In genomic region chr12:75364918-75365317, GRCh38 we compare ENCODE assay signal across 17 cellular contexts. TPM values are rescaled to one million over a fixed set of nuclear protein-coding genes. Genes with fewer than 3 reads are reported as not detected.
A peak's percentile ranks its signal among the peaks of the same experiment; 100 is the strongest.
DNase-seq lines count a peak whose midpoint lies in the region; TF ChIP-seq lines count a peak whose summit lies in the region.
"Had no signal": no experiment of that assay in that cellular context is flagged by ENCODE, and none has a peak within 500 bp of the region (broad histone marks: within the 10 kb centered on the region; RNA-seq: fewer than 3 reads in every experiment).

No MANE protein-coding gene starts in this region.

- no peak for TF ChIP-seq EP300 in transverse colon (IDR thresholded peaks at IDR 0.05; ENCODE audit: low read depth)

- no peak for TF ChIP-seq POLR2A in transverse colon (IDR thresholded peaks at IDR 0.05)

- H3K27me3 ChIP-seq in adipocyte (replicated peaks; ENCODE audit: control insufficient read depth, insufficient read depth, low read length): no peaks in the 10 kb centered on the region
- no peaks in the 10 kb centered on the region for H3K27me3 ChIP-seq in transverse colon

- DNase-seq in GM03348 (ENCODE audit: low spot score): peak; percentile 27
- peak; percentile 95 for DNase-seq in LHCN-M2 (ENCODE audit: low read depth)
- DNase-seq in adipocyte (ENCODE audit: low read depth): peak; percentile 92
- peak; percentile 76 for DNase-seq in myocyte (ENCODE audit: low read depth)
- DNase-seq in anterior cingulate cortex (lab: John Stamatoyannopoulos, UW): no peak
- DNase-seq in transverse colon: no peak
- no peak for DNase-seq in activated T-cell treated with anti-CD3 and anti-CD28 coated beads for 4 hours
- DNase-seq: activated T-cell treated with anti-CD3 and anti-CD28 coated beads, Interleukin-2, amount 50 U/mL, for 24 hours; COR-L47; effector CD4-positive, alpha-beta T cell; glutamatergic neuron; NCI-H1436 treated with DMSO at 0.1 percent for 48 hours; NK-92 treated with Interleukin-12 subunit alpha and Interleukin-12 subunit beta, amount 100 ng/mL, for 24 hours; small intestine; substantia nigra had no signal

- H3K9ac ChIP-seq in adipocyte (ENCODE audit: low read length): no peak overlapping the region

- H3K9me3 ChIP-seq in adipocyte (ENCODE audit: control insufficient read depth, low read length) (no peaks in the 10 kb centered on the region), transverse colon (no peaks in the 10 kb centered on the region)

- H3K4me1 ChIP-seq in adipocyte (ENCODE audit: control insufficient read depth, insufficient read depth, low read length) (peaks cover 4% of the 10 kb centered on the region), transverse colon (peaks cover 0 to 4% (median 0%) of the 10 kb centered on the region in 4 donors)

- H3K4me3 ChIP-seq in adipocyte (ENCODE audit: low read length) (no peak overlapping the region), transverse colon (no peak overlapping the region)

- no peak overlapping the region for H3K27ac ChIP-seq in transverse colon

- in situ Hi-C loops in transverse colon (cut with MboI; ENCODE audit: low pct_ligation_motif_present in 1 of 4, low pct_unique_long_range_greater_than_20kb in 1 of 4, low sequenced_read_pairs in 3 of 4): no loop called here

- H3K36me3 ChIP-seq in adipocyte (ENCODE audit: control insufficient read depth, insufficient read depth, low read length, severe bottlenecking): no peaks in the 10 kb centered on the region
- no peaks in the 10 kb centered on the region for H3K36me3 ChIP-seq in transverse colon

- intact Hi-C loops in transverse colon (cut with DNase I; ENCODE audit: low total_unique reads): no loop called here

- TF ChIP-seq CTCF in transverse colon (IDR thresholded peaks at IDR 0.05): no peak

RNA-seq across cellular contexts. Expression of gene GLIPR1L2, which starts 26.0 kb away (rescaled TPM):
- total RNA-seq in LHCN-M2 (2014; rRNA removed): 0.32 and 0.92 TPM in 2 replicates
- polyA plus RNA-seq in LHCN-M2 (2012): 0.38 TPM
- total RNA-seq in myocyte: 0.21 and 0.91 TPM in 2 replicates
- 1.1 TPM for polyA plus RNA-seq in myocyte (2012)
- under 1 TPM in 1 of 4 donors, not detected in 3; 0.95 TPM for total RNA-seq in transverse colon

RNA-seq across cellular contexts. Expression of gene GLIPR1L1, which starts 30.4 kb away (rescaled TPM):
- not detected in 2 replicates for total RNA-seq in LHCN-M2 (2014; rRNA removed)
- polyA plus RNA-seq in LHCN-M2 (2012): not detected
- not detected in 2 replicates for total RNA-seq in myocyte
- 0.15 TPM for polyA plus RNA-seq in myocyte (2012)
- not detected for total RNA-seq in transverse colon
- total RNA-seq: astrocyte, left lobe of liver had no signal
- polyA plus RNA-seq: small intestine had no signal

RNA-seq across cellular contexts. Expression of gene CAPS2, which starts 34.8 kb away (rescaled TPM):
- 4.1 and 8.5 TPM in 2 replicates for total RNA-seq in LHCN-M2 (2014; rRNA removed)
- 2.1 TPM for polyA plus RNA-seq in LHCN-M2 (2012)
- total RNA-seq in myocyte: 10.1 and 14.0 TPM in 2 replicates
- 5.2 TPM for polyA plus RNA-seq in myocyte (2012)
- 10 to 100 TPM in 1 of 4 donors, 1 to 10 TPM in 3; 2.0 to 10.3 (median 4.9) TPM for total RNA-seq in transverse colon

Comparison
In these comparisons a context has a peak if more than half of its experiments do, and no peak if none do; other contexts are left out.
1. DNase-seq: peak in GM03348 (single experiment), LHCN-M2 (single experiment), adipocyte (single experiment) and myocyte (single experiment); none in anterior cingulate cortex (0 of 58), transverse colon (single experiment) and activated T-cell treated with anti-CD3 and anti-CD28 coated beads for 4 hours (single experiment).